Comparison of ENCODE assay signal across 10 cellular contexts in genomic region chr5:178208540-178209227, GRCh38. TPM values are rescaled to one million over a fixed set of nuclear protein-coding genes. Genes with fewer than 3 reads are reported as not detected.
DNase-seq lines count a peak whose midpoint lies in the region; ATAC-seq, FAIRE-seq and TF ChIP-seq lines count a peak whose summit lies in the region.
"Had no signal": no experiment of that assay in that cellular context is flagged by ENCODE, and none has a peak within 500 bp of the region (broad histone marks: within the 10 kb centered on the region; RNA-seq: fewer than 3 reads in every experiment).

No MANE protein-coding gene starts in this region.

- TF ChIP-seq POLR2A in GM12892 (IDR thresholded peaks at IDR 0.05; ENCODE audit: low read depth, low read length): peak; percentile 50; the same call in 1 of the 2 replicates

- POLR2A ChIA-PET in CD8-positive, alpha-beta T cell (lab: Charles Lee): no interaction called here
- POLR2A ChIA-PET in activated CD4-positive, alpha-beta T cell treated with anti-CD3 and anti-CD28 coated beads, Interleukin-2, amount 10 ng/mL, durations not matched to agents 7 days and 5 days (lab: Charles Lee): no interaction called here

- H3K4me3 ChIP-seq in CD8-positive, alpha-beta T cell (ENCODE audit: low read depth, low read length): no peak overlapping the region
- H3K4me3 ChIP-seq in muscle layer of duodenum (ENCODE audit: low read depth in 1 of 2, low read length in 2 of 2): no peak overlapping the region

- no peaks in the 10 kb centered on the region for H3K9me3 ChIP-seq in CD8-positive, alpha-beta T cell (ENCODE audit: low read length)
- H3K9me3 ChIP-seq in muscle layer of duodenum (ENCODE audit: control insufficient read depth in 1 of 2, low read length in 2 of 2): no peaks in the 10 kb centered on the region
- H3K9me3 ChIP-seq: neutrophil had no signal

- H3K27ac Mint-ChIP-seq in CD8-positive, alpha-beta T cell: peak overlapping the region; percentile 73
- peak overlapping the region; percentile 74 to 96 for H3K27ac Mint-ChIP-seq in activated naive CD4-positive, alpha-beta T cell treated with anti-CD3 and anti-CD28 coated beads, Interleukin-2, amount 50 U/mL, for 72 hours
- H3K27ac Mint-ChIP-seq in activated CD4-positive, alpha-beta T cell treated with anti-CD3 and anti-CD28 coated beads, Interleukin-2, amount 10 ng/mL, durations not matched to agents 7 days and 5 days: no peak overlapping the region

- no peaks in the 10 kb centered on the region for H3K9me3 Mint-ChIP-seq in CD8-positive, alpha-beta T cell
- no peaks in the 10 kb centered on the region for H3K9me3 Mint-ChIP-seq in activated naive CD4-positive, alpha-beta T cell treated with anti-CD3 and anti-CD28 coated beads, Interleukin-2, amount 50 U/mL, for 72 hours
- no peaks in the 10 kb centered on the region for H3K9me3 Mint-ChIP-seq in activated CD4-positive, alpha-beta T cell treated with anti-CD3 and anti-CD28 coated beads, Interleukin-2, amount 10 ng/mL, durations not matched to agents 7 days and 5 days

- CTCF ChIA-PET in CD8-positive, alpha-beta T cell (lab: Charles Lee): no interaction called here
- CTCF ChIA-PET in activated CD4-positive, alpha-beta T cell treated with anti-CD3 and anti-CD28 coated beads, Interleukin-2, amount 10 ng/mL, durations not matched to agents 7 days and 5 days (lab: Charles Lee): interaction anchor here (0.7 kb wide), 1 partner anchor 29 kb away, joined by 3 read pairs; no protein-coding TSS in a partner anchor

- H3K27ac ChIP-seq in CD8-positive, alpha-beta T cell (ENCODE audit: low read depth, low read length): no peak overlapping the region
- peak overlapping the region; percentile 81 for H3K27ac ChIP-seq in muscle layer of duodenum (ENCODE audit: low read length)

- intact Hi-C loops in CD8-positive, alpha-beta T cell (cut with DNase I, micrococcal nuclease): no loop called here

- peaks cover 28% of the 10 kb centered on the region for H3K4me1 ChIP-seq in CD8-positive, alpha-beta T cell (ENCODE audit: insufficient read depth, low read length)
- peaks cover 22 to 25% of the 10 kb centered on the region in 2 donors for H3K4me1 ChIP-seq in muscle layer of duodenum (ENCODE audit: control insufficient read depth in 1 of 2, insufficient read depth in 2 of 2, low read length in 2 of 2)

- ATAC-seq in CD8-positive, alpha-beta T cell: no peak
- ATAC-seq in activated naive CD4-positive, alpha-beta T cell treated with anti-CD3 and anti-CD28 coated beads, Interleukin-2, amount 50 U/mL, for 72 hours: no peak
- ATAC-seq in GM18519 (IDR thresholded peaks at IDR 0.05; ENCODE audit: low FRiP score, unreplicated experiment): no peak
- ATAC-seq in HG02763 (IDR thresholded peaks at IDR 0.05; ENCODE audit: unreplicated experiment): no peak

- peaks cover 70% of the 10 kb centered on the region for H3K36me3 ChIP-seq in CD8-positive, alpha-beta T cell (ENCODE audit: insufficient read depth, low read length)
- peaks cover 71 to 75% of the 10 kb centered on the region in 2 donors for H3K36me3 ChIP-seq in muscle layer of duodenum (ENCODE audit: control insufficient read depth in 1 of 2, insufficient read depth in 2 of 2, low read length in 2 of 2)

- no peak for FAIRE-seq in GM12892 (lab: Jason Lieb, UNC)

- H3K27me3 ChIP-seq in CD8-positive, alpha-beta T cell (ENCODE audit: insufficient read depth, low read length): no peaks in the 10 kb centered on the region
- no peaks in the 10 kb centered on the region for H3K27me3 ChIP-seq in muscle layer of duodenum (ENCODE audit: low read depth, low read length)
- H3K27me3 ChIP-seq: neutrophil had no signal

- H3K36me3 Mint-ChIP-seq in CD8-positive, alpha-beta T cell: peaks cover 78% of the 10 kb centered on the region
- H3K36me3 Mint-ChIP-seq in activated naive CD4-positive, alpha-beta T cell treated with anti-CD3 and anti-CD28 coated beads, Interleukin-2, amount 50 U/mL, for 72 hours: peaks cover 51 to 55% of the 10 kb centered on the region in 2 donors
- peaks cover 80% of the 10 kb centered on the region for H3K36me3 Mint-ChIP-seq in activated CD4-positive, alpha-beta T cell treated with anti-CD3 and anti-CD28 coated beads, Interleukin-2, amount 10 ng/mL, durations not matched to agents 7 days and 5 days (ENCODE audit: low read depth)

- DNase-seq in CD8-positive, alpha-beta T cell: no peak
- DNase-seq in GM12892 (ENCODE audit: insufficient read length) (no peak), AML-193 (lab: John Stamatoyannopoulos, UW) (no peak)
- DNase-seq in activated naive CD4-positive, alpha-beta T cell treated with anti-CD3 and anti-CD28 coated beads, Interleukin-2, amount 50 U/mL, for 72 hours (ENCODE audit: low spot score in 2 of 2): no peak
- DNase-seq in activated CD4-positive, alpha-beta T cell treated with anti-CD3 and anti-CD28 coated beads, Interleukin-2, amount 10 ng/mL, durations not matched to agents 7 days and 5 days: no peak
- DNase-seq: NCI-H526 had no signal

- H3K27me3 Mint-ChIP-seq in CD8-positive, alpha-beta T cell (ENCODE audit: low read depth): no peaks in the 10 kb centered on the region
- peaks cover 2% of the 10 kb centered on the region for H3K27me3 Mint-ChIP-seq in activated CD4-positive, alpha-beta T cell treated with anti-CD3 and anti-CD28 coated beads, Interleukin-2, amount 10 ng/mL, durations not matched to agents 7 days and 5 days

- peaks cover 52% of the 10 kb centered on the region for H3K4me1 Mint-ChIP-seq in CD8-positive, alpha-beta T cell (ENCODE audit: low read depth)
- H3K4me1 Mint-ChIP-seq in activated CD4-positive, alpha-beta T cell treated with anti-CD3 and anti-CD28 coated beads, Interleukin-2, amount 10 ng/mL, durations not matched to agents 7 days and 5 days: peaks cover 42% of the 10 kb centered on the region

- peak; percentile 14 for TF ChIP-seq CTCF in CD8-positive, alpha-beta T cell (IDR thresholded peaks at IDR 0.05)

- H3K4me3 Mint-ChIP-seq in CD8-positive, alpha-beta T cell: no peak overlapping the region
- no peak overlapping the region for H3K4me3 Mint-ChIP-seq in activated CD4-positive, alpha-beta T cell treated with anti-CD3 and anti-CD28 coated beads, Interleukin-2, amount 10 ng/mL, durations not matched to agents 7 days and 5 days

RNA-seq across cellular contexts. Expression of gene HNRNPAB, which starts 4.4 kb away (rescaled TPM):
- 10 to 100 TPM; 67.3 to 76.2 TPM for total RNA-seq in CD8-positive, alpha-beta T cell
- polyA plus RNA-seq in GM12892 (2012; ENCODE audit: missing spikeins): 168 TPM
- 100 to 1,000 TPM; 232 to 253 TPM for total RNA-seq in activated naive CD4-positive, alpha-beta T cell treated with anti-CD3 and anti-CD28 coated beads, Interleukin-2, amount 50 U/mL, for 72 hours
- 100 to 1,000 TPM; 185 to 215 TPM for total RNA-seq in activated CD4-positive, alpha-beta T cell treated with anti-CD3 and anti-CD28 coated beads, Interleukin-2, amount 10 ng/mL, durations not matched to agents 7 days and 5 days

RNA-seq across cellular contexts. Expression of gene GMCL2, which starts 21.5 kb away (rescaled TPM):
- not detected for total RNA-seq in CD8-positive, alpha-beta T cell
- polyA plus RNA-seq in GM12892 (2012; ENCODE audit: missing spikeins): not detected
- total RNA-seq in activated naive CD4-positive, alpha-beta T cell treated with anti-CD3 and anti-CD28 coated beads, Interleukin-2, amount 50 U/mL, for 72 hours: not detected
- not detected for total RNA-seq in activated CD4-positive, alpha-beta T cell treated with anti-CD3 and anti-CD28 coated beads, Interleukin-2, amount 10 ng/mL, durations not matched to agents 7 days and 5 days

RNA-seq across cellular contexts. Expression of gene PHYKPL, which starts 23.9 kb away (rescaled TPM):
- 10 to 100 TPM; 82.8 to 90.3 TPM for total RNA-seq in CD8-positive, alpha-beta T cell
- polyA plus RNA-seq in GM12892 (2012; ENCODE audit: missing spikeins): 32.8 TPM
- total RNA-seq in activated naive CD4-positive, alpha-beta T cell treated with anti-CD3 and anti-CD28 coated beads, Interleukin-2, amount 50 U/mL, for 72 hours: 10 to 100 TPM; 51.1 to 97.6 TPM
- 100 to 1,000 TPM; 126 to 138 TPM for total RNA-seq in activated CD4-positive, alpha-beta T cell treated with anti-CD3 and anti-CD28 coated beads, Interleukin-2, amount 10 ng/mL, durations not matched to agents 7 days and 5 days

RNA-seq across cellular contexts. Expression of gene NHP2, which starts 55.0 kb away (rescaled TPM):
- 10 to 100 TPM; 48.8 to 49.6 TPM for total RNA-seq in CD8-positive, alpha-beta T cell
- 162 TPM for polyA plus RNA-seq in GM12892 (2012; ENCODE audit: missing spikeins)
- 100 to 1,000 TPM; 191 to 220 TPM for total RNA-seq in activated naive CD4-positive, alpha-beta T cell treated with anti-CD3 and anti-CD28 coated beads, Interleukin-2, amount 50 U/mL, for 72 hours
- total RNA-seq in activated CD4-positive, alpha-beta T cell treated with anti-CD3 and anti-CD28 coated beads, Interleukin-2, amount 10 ng/mL, durations not matched to agents 7 days and 5 days: 100 to 1,000 TPM; 145 TPM
